Comparison of ENCODE assay signal across 1 cellular context in the genomic region with DNA sequence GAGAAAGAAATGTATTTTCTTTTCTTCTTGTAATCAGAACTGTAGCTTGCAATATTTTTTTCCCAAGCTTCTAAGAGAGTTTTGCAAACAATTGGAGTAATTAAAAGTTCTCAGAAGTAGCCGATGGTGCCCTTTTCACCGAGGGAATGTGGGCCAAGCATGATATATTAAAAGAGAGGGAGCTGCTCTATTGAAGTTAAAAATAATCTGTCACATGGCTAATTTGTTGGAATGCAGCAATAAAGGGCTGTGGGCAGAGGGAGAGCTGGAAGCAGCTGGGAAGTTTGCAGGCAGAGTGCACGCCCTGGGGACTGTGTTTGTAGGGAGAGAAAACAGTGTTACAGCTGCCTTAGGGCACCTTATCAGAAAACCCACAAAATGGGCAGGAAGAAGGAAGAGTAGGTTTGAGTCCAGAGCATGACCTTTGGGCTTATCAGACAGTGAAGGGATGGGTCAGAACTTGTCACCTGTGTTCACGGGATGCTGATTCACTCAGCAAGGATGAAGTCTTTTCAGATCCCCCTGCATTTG.
TF ChIP-seq lines count a peak whose summit lies in the region.

No MANE protein-coding gene starts in this region.

TF ChIP-seq in HepG2, 621 proteins besides CTCF, POLR2A, EP300 and RAD21 (continued from another document and continues in another):
- TF ChIP-seq, protein P1, sequence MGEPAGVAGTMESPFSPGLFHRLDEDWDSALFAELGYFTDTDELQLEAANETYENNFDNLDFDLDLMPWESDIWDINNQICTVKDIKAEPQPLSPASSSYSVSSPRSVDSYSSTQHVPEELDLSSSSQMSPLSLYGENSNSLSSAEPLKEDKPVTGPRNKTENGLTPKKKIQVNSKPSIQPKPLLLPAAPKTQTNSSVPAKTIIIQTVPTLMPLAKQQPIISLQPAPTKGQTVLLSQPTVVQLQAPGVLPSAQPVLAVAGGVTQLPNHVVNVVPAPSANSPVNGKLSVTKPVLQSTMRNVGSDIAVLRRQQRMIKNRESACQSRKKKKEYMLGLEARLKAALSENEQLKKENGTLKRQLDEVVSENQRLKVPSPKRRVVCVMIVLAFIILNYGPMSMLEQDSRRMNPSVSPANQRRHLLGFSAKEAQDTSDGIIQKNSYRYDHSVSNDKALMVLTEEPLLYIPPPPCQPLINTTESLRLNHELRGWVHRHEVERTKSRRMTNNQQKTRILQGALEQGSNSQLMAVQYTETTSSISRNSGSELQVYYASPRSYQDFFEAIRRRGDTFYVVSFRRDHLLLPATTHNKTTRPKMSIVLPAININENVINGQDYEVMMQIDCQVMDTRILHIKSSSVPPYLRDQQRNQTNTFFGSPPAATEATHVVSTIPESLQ (CRISPR knock-in tag; conservative IDR thresholded peaks at IDR 0.05), result no peak
- TF ChIP-seq BRD4 (CRISPR knock-in tag; IDR thresholded peaks at IDR 0.05), result peak; percentile 80; the same call in 1 of the 2 replicates
- no peak for TF ChIP-seq MYNN (CRISPR knock-in tag; IDR thresholded peaks at IDR 0.05; ENCODE audit: low read depth)
- TF ChIP-seq CCDC6 (CRISPR knock-in tag; IDR thresholded peaks at IDR 0.05), result peak; percentile 68; the same call in 1 of the 2 replicates
- peak; percentile 95 for TF ChIP-seq ZSCAN29 (CRISPR knock-in tag; conservative IDR thresholded peaks at IDR 0.05)
- no peak for TF ChIP-seq ZNF326 (CRISPR knock-in tag; IDR thresholded peaks at IDR 0.05; ENCODE audit: borderline replicate concordance)
- 0 out of 2 replicates have a peak, but pooled peaks have one; percentile 25 for TF ChIP-seq KDM4B (CRISPR knock-in tag; IDR thresholded peaks at IDR 0.05)
- TF ChIP-seq ZNF629 (CRISPR knock-in tag; conservative IDR thresholded peaks at IDR 0.05), result peak; percentile 90
- TF ChIP-seq SMYD3 (CRISPR knock-in tag; IDR thresholded peaks at IDR 0.05), result peak; percentile 56; the same call in 1 of the 2 replicates
- peak; percentile 79; the same call in 1 of the 2 replicates for TF ChIP-seq ZNF441 (CRISPR knock-in tag; IDR thresholded peaks at IDR 0.05; ENCODE audit: borderline replicate concordance)
- peak; percentile 54; the same call in 1 of the 2 replicates for TF ChIP-seq HOXA5 (CRISPR knock-in tag; IDR thresholded peaks at IDR 0.05)
- TF ChIP-seq, protein P2, sequence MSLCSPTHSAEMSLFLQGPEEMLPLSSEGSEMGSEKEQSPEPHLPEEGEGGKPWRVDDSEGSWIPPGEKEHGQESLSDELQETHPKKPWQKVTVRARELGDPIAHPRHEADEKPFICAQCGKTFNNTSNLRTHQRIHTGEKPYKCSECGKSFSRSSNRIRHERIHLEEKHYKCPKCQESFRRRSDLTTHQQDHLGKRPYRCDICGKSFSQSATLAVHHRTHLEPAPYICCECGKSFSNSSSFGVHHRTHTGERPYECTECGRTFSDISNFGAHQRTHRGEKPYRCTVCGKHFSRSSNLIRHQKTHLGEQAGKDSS (CRISPR knock-in tag; IDR thresholded peaks at IDR 0.05; ENCODE audit: borderline replicate concordance, low read depth), result peak; percentile 41; the same call in 1 of the 2 replicates
- no peak for TF ChIP-seq CHD2 (IDR thresholded peaks at IDR 0.05; ENCODE audit: low read depth, low read length)
- TF ChIP-seq, protein P3, sequence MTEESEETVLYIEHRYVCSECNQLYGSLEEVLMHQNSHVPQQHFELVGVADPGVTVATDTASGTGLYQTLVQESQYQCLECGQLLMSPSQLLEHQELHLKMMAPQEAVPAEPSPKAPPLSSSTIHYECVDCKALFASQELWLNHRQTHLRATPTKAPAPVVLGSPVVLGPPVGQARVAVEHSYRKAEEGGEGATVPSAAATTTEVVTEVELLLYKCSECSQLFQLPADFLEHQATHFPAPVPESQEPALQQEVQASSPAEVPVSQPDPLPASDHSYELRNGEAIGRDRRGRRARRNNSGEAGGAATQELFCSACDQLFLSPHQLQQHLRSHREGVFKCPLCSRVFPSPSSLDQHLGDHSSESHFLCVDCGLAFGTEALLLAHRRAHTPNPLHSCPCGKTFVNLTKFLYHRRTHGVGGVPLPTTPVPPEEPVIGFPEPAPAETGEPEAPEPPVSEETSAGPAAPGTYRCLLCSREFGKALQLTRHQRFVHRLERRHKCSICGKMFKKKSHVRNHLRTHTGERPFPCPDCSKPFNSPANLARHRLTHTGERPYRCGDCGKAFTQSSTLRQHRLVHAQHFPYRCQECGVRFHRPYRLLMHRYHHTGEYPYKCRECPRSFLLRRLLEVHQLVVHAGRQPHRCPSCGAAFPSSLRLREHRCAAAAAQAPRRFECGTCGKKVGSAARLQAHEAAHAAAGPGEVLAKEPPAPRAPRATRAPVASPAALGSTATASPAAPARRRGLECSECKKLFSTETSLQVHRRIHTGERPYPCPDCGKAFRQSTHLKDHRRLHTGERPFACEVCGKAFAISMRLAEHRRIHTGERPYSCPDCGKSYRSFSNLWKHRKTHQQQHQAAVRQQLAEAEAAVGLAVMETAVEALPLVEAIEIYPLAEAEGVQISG (CRISPR knock-in tag; IDR thresholded peaks at IDR 0.05), result peak; percentile 51; the same call in 1 of the 2 replicates
- TF ChIP-seq, protein P4, sequence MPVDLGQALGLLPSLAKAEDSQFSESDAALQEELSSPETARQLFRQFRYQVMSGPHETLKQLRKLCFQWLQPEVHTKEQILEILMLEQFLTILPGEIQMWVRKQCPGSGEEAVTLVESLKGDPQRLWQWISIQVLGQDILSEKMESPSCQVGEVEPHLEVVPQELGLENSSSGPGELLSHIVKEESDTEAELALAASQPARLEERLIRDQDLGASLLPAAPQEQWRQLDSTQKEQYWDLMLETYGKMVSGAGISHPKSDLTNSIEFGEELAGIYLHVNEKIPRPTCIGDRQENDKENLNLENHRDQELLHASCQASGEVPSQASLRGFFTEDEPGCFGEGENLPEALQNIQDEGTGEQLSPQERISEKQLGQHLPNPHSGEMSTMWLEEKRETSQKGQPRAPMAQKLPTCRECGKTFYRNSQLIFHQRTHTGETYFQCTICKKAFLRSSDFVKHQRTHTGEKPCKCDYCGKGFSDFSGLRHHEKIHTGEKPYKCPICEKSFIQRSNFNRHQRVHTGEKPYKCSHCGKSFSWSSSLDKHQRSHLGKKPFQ (CRISPR knock-in tag; IDR thresholded peaks at IDR 0.05; ENCODE audit: insufficient replicate concordance), result no peak
- TF ChIP-seq MED13 (CRISPR knock-in tag; IDR thresholded peaks at IDR 0.05), result peak; percentile 25; the same call in 1 of the 2 replicates
- TF ChIP-seq, protein P5, sequence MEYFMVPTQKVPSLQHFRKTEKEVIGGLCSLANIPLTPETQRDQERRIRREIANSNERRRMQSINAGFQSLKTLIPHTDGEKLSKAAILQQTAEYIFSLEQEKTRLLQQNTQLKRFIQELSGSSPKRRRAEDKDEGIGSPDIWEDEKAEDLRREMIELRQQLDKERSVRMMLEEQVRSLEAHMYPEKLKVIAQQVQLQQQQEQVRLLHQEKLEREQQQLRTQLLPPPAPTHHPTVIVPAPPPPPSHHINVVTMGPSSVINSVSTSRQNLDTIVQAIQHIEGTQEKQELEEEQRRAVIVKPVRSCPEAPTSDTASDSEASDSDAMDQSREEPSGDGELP (IDR thresholded peaks at IDR 0.05; ENCODE audit: borderline replicate concordance, low read depth), result peak; percentile 89
- TF ChIP-seq, protein P6, sequence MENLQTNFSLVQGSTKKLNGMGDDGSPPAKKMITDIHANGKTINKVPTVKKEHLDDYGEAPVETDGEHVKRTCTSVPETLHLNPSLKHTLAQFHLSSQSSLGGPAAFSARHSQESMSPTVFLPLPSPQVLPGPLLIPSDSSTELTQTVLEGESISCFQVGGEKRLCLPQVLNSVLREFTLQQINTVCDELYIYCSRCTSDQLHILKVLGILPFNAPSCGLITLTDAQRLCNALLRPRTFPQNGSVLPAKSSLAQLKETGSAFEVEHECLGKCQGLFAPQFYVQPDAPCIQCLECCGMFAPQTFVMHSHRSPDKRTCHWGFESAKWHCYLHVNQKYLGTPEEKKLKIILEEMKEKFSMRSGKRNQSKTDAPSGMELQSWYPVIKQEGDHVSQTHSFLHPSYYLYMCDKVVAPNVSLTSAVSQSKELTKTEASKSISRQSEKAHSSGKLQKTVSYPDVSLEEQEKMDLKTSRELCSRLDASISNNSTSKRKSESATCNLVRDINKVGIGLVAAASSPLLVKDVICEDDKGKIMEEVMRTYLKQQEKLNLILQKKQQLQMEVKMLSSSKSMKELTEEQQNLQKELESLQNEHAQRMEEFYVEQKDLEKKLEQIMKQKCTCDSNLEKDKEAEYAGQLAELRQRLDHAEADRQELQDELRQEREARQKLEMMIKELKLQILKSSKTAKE (CRISPR knock-in tag; IDR thresholded peaks at IDR 0.05; ENCODE audit: borderline replicate concordance), result no peak
- no peak for TF ChIP-seq HMGA1 (CRISPR knock-in tag; conservative IDR thresholded peaks at IDR 0.05)
- no peak for TF ChIP-seq ZNF564 (CRISPR knock-in tag; IDR thresholded peaks at IDR 0.05)
- TF ChIP-seq, protein P7, sequence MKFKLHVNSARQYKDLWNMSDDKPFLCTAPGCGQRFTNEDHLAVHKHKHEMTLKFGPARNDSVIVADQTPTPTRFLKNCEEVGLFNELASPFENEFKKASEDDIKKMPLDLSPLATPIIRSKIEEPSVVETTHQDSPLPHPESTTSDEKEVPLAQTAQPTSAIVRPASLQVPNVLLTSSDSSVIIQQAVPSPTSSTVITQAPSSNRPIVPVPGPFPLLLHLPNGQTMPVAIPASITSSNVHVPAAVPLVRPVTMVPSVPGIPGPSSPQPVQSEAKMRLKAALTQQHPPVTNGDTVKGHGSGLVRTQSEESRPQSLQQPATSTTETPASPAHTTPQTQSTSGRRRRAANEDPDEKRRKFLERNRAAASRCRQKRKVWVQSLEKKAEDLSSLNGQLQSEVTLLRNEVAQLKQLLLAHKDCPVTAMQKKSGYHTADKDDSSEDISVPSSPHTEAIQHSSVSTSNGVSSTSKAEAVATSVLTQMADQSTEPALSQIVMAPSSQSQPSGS (CRISPR knock-in tag; IDR thresholded peaks at IDR 0.05), result peak; percentile 81
- TF ChIP-seq MED1 (CRISPR knock-in tag; IDR thresholded peaks at IDR 0.05), result peak; percentile 96
- TF ChIP-seq IRF2 (CRISPR knock-in tag; IDR thresholded peaks at IDR 0.05), result peak; percentile 88
- TF ChIP-seq, protein P8, sequence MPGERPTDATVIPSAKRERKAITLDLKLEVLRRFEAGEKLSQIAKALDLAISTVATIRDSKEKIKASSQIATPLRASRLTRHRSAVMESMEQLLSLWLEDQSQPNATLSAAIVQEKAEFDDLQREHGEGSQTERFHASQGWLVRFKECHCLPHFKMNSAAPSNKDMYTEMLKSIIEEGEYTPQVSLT (CRISPR knock-in tag; IDR thresholded peaks at IDR 0.05; ENCODE audit: borderline replicate concordance, low read depth), result no peak
- no peak; the same call in 1 of the 2 replicates for TF ChIP-seq ZNF205 (CRISPR knock-in tag; IDR thresholded peaks at IDR 0.05)
- TF ChIP-seq, protein P9, sequence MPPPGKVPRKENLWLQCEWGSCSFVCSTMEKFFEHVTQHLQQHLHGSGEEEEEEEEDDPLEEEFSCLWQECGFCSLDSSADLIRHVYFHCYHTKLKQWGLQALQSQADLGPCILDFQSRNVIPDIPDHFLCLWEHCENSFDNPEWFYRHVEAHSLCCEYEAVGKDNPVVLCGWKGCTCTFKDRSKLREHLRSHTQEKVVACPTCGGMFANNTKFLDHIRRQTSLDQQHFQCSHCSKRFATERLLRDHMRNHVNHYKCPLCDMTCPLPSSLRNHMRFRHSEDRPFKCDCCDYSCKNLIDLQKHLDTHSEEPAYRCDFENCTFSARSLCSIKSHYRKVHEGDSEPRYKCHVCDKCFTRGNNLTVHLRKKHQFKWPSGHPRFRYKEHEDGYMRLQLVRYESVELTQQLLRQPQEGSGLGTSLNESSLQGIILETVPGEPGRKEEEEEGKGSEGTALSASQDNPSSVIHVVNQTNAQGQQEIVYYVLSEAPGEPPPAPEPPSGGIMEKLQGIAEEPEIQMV (CRISPR knock-in tag; IDR thresholded peaks at IDR 0.05; ENCODE audit: low read depth), result peak; percentile 69; the same call in 1 of the 2 replicates
- TF ChIP-seq ZNF605 (CRISPR knock-in tag; IDR thresholded peaks at IDR 0.05), result peak; percentile 48; the same call in 1 of the 2 replicates
- TF ChIP-seq, protein P10, sequence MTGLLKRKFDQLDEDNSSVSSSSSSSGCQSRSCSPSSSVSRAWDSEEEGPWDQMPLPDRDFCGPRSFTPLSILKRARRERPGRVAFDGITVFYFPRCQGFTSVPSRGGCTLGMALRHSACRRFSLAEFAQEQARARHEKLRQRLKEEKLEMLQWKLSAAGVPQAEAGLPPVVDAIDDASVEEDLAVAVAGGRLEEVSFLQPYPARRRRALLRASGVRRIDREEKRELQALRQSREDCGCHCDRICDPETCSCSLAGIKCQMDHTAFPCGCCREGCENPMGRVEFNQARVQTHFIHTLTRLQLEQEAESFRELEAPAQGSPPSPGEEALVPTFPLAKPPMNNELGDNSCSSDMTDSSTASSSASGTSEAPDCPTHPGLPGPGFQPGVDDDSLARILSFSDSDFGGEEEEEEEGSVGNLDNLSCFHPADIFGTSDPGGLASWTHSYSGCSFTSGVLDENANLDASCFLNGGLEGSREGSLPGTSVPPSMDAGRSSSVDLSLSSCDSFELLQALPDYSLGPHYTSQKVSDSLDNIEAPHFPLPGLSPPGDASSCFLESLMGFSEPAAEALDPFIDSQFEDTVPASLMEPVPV (CRISPR knock-in tag; IDR thresholded peaks at IDR 0.05), result peak; percentile 64; the same call in 1 of the 2 replicates
- TF ChIP-seq PPARG (CRISPR knock-in tag; conservative IDR thresholded peaks at IDR 0.05), result peak; percentile 92
- peak; percentile 94 for TF ChIP-seq FOSL2 (CRISPR knock-in tag; IDR thresholded peaks at IDR 0.05)
- peak; percentile 88 for TF ChIP-seq NCOA2 (CRISPR knock-in tag; IDR thresholded peaks at IDR 0.05)
- peak; percentile 95 for TF ChIP-seq RCOR2 (CRISPR knock-in tag; IDR thresholded peaks at IDR 0.05)
- no peak for TF ChIP-seq HNRNPH1 (optimal IDR thresholded peaks at IDR 0.05; ENCODE audit: low read depth, low read length)
- peak; percentile 78 for TF ChIP-seq XRCC5 (optimal IDR thresholded peaks at IDR 0.05; ENCODE audit: low read length)
- peak; percentile 51 for TF ChIP-seq CBX1 (IDR thresholded peaks at IDR 0.05; ENCODE audit: low read depth)
- TF ChIP-seq, protein P11, sequence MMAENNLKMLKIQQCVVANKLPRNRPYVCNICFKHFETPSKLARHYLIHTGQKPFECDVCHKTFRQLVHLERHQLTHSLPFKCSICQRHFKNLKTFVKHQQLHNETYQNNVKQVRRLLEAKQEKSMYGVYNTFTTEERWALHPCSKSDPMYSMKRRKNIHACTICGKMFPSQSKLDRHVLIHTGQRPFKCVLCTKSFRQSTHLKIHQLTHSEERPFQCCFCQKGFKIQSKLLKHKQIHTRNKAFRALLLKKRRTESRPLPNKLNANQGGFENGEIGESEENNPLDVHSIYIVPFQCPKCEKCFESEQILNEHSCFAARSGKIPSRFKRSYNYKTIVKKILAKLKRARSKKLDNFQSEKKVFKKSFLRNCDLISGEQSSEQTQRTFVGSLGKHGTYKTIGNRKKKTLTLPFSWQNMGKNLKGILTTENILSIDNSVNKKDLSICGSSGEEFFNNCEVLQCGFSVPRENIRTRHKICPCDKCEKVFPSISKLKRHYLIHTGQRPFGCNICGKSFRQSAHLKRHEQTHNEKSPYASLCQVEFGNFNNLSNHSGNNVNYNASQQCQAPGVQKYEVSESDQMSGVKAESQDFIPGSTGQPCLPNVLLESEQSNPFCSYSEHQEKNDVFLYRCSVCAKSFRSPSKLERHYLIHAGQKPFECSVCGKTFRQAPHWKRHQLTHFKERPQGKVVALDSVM (CRISPR knock-in tag; IDR thresholded peaks at IDR 0.05), result no peak
- TF ChIP-seq DMAP1 (CRISPR knock-in tag; IDR thresholded peaks at IDR 0.05), result peak; percentile 55; the same call in 1 of the 2 replicates
- TF ChIP-seq RARA (CRISPR knock-in tag; IDR thresholded peaks at IDR 0.05), result peak; percentile 82
- peak; percentile 83 for TF ChIP-seq ZNF124 (CRISPR knock-in tag; IDR thresholded peaks at IDR 0.05)
- no peak for TF ChIP-seq TCF12 (IDR thresholded peaks at IDR 0.05)
- peak; percentile 49; the same call in 1 of the 2 replicates for TF ChIP-seq TCF12 (CRISPR knock-in tag; IDR thresholded peaks at IDR 0.05)
- TF ChIP-seq CENPX (CRISPR knock-in tag; IDR thresholded peaks at IDR 0.05), result no peak
- no peak for TF ChIP-seq ZZZ3 (CRISPR knock-in tag; IDR thresholded peaks at IDR 0.05; ENCODE audit: borderline replicate concordance)
- peak; percentile 21 for TF ChIP-seq YY1 (IDR thresholded peaks at IDR 0.05; ENCODE audit: insufficient read depth, insufficient replicate concordance, low read depth, low read length)
